In the genomic region with DNA sequence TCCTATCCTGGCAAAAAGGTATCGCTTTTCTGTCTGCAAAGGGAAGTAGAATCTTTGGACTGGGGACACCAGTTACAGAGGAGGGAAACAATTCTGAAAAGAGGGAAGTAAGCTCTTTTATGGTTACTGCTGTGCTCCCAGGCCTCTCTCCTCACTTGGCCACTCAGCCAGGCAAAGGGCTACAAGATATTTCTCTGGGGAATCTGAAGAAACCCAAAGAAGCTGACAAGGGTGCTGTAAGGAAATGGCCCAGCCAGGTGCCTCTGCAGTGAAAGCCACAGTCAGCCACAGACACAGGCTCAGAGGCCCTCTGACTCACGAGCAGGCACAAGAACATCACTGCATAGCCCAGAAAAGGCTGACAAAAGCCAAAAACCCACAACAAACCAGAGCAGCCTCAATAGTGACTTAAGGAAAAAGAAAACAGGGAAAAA, we compare ENCODE assay signal across 8 cellular contexts. TPM values are rescaled to one million over a fixed set of nuclear protein-coding genes. Genes with fewer than 3 reads are reported as not detected.
DNase-seq lines count a peak whose midpoint lies in the region; ATAC-seq, FAIRE-seq and TF ChIP-seq lines count a peak whose summit lies in the region.

No MANE protein-coding gene starts in this region.

- no peak for FAIRE-seq in endothelial cell of umbilical vein (lab: Jason Lieb, UNC)

- BruUV-seq in endothelial cell of umbilical vein (replicated peaks; lab: Mats Ljungman, UMichigan) = no TSS peak

- H3K27me3 ChIP-seq in endothelial cell of umbilical vein (ENCODE audit: control insufficient read depth in 2 of 2, insufficient read depth in 2 of 2, low read length in 2 of 2) = no peaks in the 10 kb centered on the region

- CTCF ChIA-PET in endothelial cell of umbilical vein (lab: Charles Lee) = no interaction called here

- TF ChIP-seq CTCF in endothelial cell of umbilical vein (IDR thresholded peaks at IDR 0.05; ENCODE audit: extremely low read depth in 1 of 2, insufficient read depth in 1 of 2, low read depth in 1 of 2, low read length in 2 of 2) = no peak

- no peak for ATAC-seq in GM18520 (IDR thresholded peaks at IDR 0.05; ENCODE audit: unreplicated experiment)

- H3K27ac ChIP-seq in endothelial cell of umbilical vein (ENCODE audit: insufficient read depth, low read depth, low read length) = no peak overlapping the region

- peaks cover 99% of the 10 kb centered on the region for H3K79me2 ChIP-seq in endothelial cell of umbilical vein (ENCODE audit: control insufficient read depth, insufficient read depth, low read length)

- H3K4me2 ChIP-seq in endothelial cell of umbilical vein (ENCODE audit: insufficient read depth, low read length) = no peak overlapping the region

- intact Hi-C loops in endothelial cell of umbilical vein (cut with micrococcal nuclease) = loop anchor here (10.0 kb wide), 2 partner anchors 455 to 1935 kb away; no protein-coding TSS in a partner anchor

- POLR2A ChIA-PET in endothelial cell of umbilical vein (lab: Charles Lee) = no interaction called here

- H2AFZ ChIP-seq in endothelial cell of umbilical vein (ENCODE audit: low read depth, low read length) = no peak overlapping the region

- dilution Hi-C loops in endothelial cell of umbilical vein (cut with MboI; ENCODE audit: extremely low pct_ligation_motif_present, low sequenced_read_pairs) = no loop called here

- peaks cover 0 to 4% of the 10 kb centered on the region in 2 experiments for H3K36me3 ChIP-seq in endothelial cell of umbilical vein (ENCODE audit: control insufficient read depth in 2 of 2, extremely low read depth in 1 of 2, insufficient read depth in 2 of 2, low read length in 2 of 2)

- no peak overlapping the region for H3K4me3 ChIP-seq in endothelial cell of umbilical vein (replicated peaks in 1 of 3; ENCODE audit: insufficient read depth in 1 of 3, low read depth in 1 of 3, low read length in 3 of 3)

- H3K9me3 ChIP-seq in endothelial cell of umbilical vein (replicated peaks; ENCODE audit: control insufficient read depth, insufficient read depth, low read length) = no peaks in the 10 kb centered on the region

- H3K9ac ChIP-seq in endothelial cell of umbilical vein (replicated peaks; ENCODE audit: extremely low read depth, insufficient read depth, low read length) = no peak overlapping the region

- DNase-seq in GM19240 (ENCODE audit: insufficient read length, low spot score) (peak; percentile 18), HT1080 (ENCODE audit: low read depth) (peak; percentile 70), endothelial cell of umbilical vein (ENCODE audit: low read depth, low spot score) (no peak), KG1 (lab: John Stamatoyannopoulos, UW) (no peak), DMS153 treated with DMSO at 0.1 percent for 48 hours (lab: John Stamatoyannopoulos, UW; ENCODE audit: unreplicated experiment) (no peak)
- peak; percentile 76 for DNase-seq in activated CD4-positive, alpha-beta T cell treated with anti-CD3 and anti-CD28 coated beads for 48 hours
- DNase-seq in stimulated activated CD4-positive, alpha-beta T cell treated with anti-CD3 and anti-CD28 coated beads, Interleukin-2, amount 100 ng/mL, for 4 hours (ENCODE audit: low read depth) = peak; percentile 57

- peaks cover 2% of the 10 kb centered on the region for H4K20me1 ChIP-seq in endothelial cell of umbilical vein (replicated peaks; ENCODE audit: control insufficient read depth, extremely low read depth, insufficient read depth, low read length)

- H3K4me1 ChIP-seq in endothelial cell of umbilical vein (ENCODE audit: control insufficient read depth, extremely low read depth, insufficient read depth, low read length) = peaks cover 8% of the 10 kb centered on the region

- TF ChIP-seq POLR2A in endothelial cell of umbilical vein (IDR thresholded peaks at IDR 0.05; ENCODE audit: low read depth, low read length) = no peak

- H3K9me1 ChIP-seq in endothelial cell of umbilical vein (replicated peaks; ENCODE audit: control insufficient read depth, extremely low read depth, insufficient read depth, low read length) = no peaks in the 10 kb centered on the region

TF ChIP-seq in endothelial cell of umbilical vein, 7 proteins besides CTCF, POLR2A, EP300 and RAD21:
- TF ChIP-seq EZH2 (IDR thresholded peaks at IDR 0.05; ENCODE audit: borderline replicate concordance, low read depth, low read length, severe bottlenecking) = no peak
- TF ChIP-seq POLR2AphosphoS5 (IDR thresholded peaks at IDR 0.05; ENCODE audit: insufficient read depth, low read depth, low read length) = no peak
- no peak for TF ChIP-seq JUN (IDR thresholded peaks at IDR 0.05; ENCODE audit: borderline replicate concordance, insufficient read depth, insufficient read length, low read depth)
- TF ChIP-seq, protein P1, sequence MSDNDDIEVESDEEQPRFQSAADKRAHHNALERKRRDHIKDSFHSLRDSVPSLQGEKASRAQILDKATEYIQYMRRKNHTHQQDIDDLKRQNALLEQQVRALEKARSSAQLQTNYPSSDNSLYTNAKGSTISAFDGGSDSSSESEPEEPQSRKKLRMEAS (IDR thresholded peaks at IDR 0.05; ENCODE audit: insufficient read depth, insufficient read length) = no peak
- TF ChIP-seq MYC (IDR thresholded peaks at IDR 0.05; ENCODE audit: low read depth, low read length) = no peak
- TF ChIP-seq FOS (IDR thresholded peaks at IDR 0.05; ENCODE audit: borderline replicate concordance, insufficient read depth, low read length) = peak; percentile 11
TF ChIP-seq in endothelial cell of umbilical vein: peak in this region for 1.

RNA-seq across cellular contexts. Expression of a gene that starts 5.8 kb away (rescaled TPM):
- total RNA-seq in HT1080 (2014; rRNA removed; shearing (Covaris generic)) = 424 and 497 TPM in 2 replicates
- 245 and 257 TPM in 2 replicates for polyA plus RNA-seq in HT1080 (2015; cell fraction: cytosol; rRNA removed)
- polyA plus RNA-seq in HT1080 (2015; cell fraction: nucleus; rRNA removed) = 316 and 384 TPM in 2 replicates
- total RNA-seq in endothelial cell of umbilical vein = 554 and 569 TPM in 2 replicates
- polyA plus RNA-seq in endothelial cell of umbilical vein = 294 and 379 TPM in 2 replicates
- polyA plus RNA-seq in endothelial cell of umbilical vein (2011; cell fraction: cytosol; rRNA removed) = 372 and 446 TPM in 2 replicates
- polyA plus RNA-seq in endothelial cell of umbilical vein (2011; cell fraction: nucleus; rRNA removed) = 811 and 873 TPM in 2 replicates
- 477 and 535 TPM in 2 replicates for polyA plus RNA-seq in endothelial cell of umbilical vein (2012)
- polyA minus RNA-seq in endothelial cell of umbilical vein = 540 and 558 TPM in 2 replicates
- 181 TPM for polyA minus RNA-seq in endothelial cell of umbilical vein (2011; cell fraction: cytosol; rRNA and poly(A)+ RNA removed)
- polyA minus RNA-seq in endothelial cell of umbilical vein (2011; cell fraction: nucleus; rRNA and poly(A)+ RNA removed) = 353 and 427 TPM in 2 replicates

RNA-seq across cellular contexts. Expression of a gene that starts 6.0 kb away (rescaled TPM):
- total RNA-seq in HT1080 (2014; rRNA removed; shearing (Covaris generic)) = 212 and 259 TPM in 2 replicates
- 341 and 428 TPM in 2 replicates for polyA plus RNA-seq in HT1080 (2015; cell fraction: cytosol; rRNA removed)
- 490 and 501 TPM in 2 replicates for polyA plus RNA-seq in HT1080 (2015; cell fraction: nucleus; rRNA removed)
- total RNA-seq in endothelial cell of umbilical vein = 427 and 444 TPM in 2 replicates
- polyA plus RNA-seq in endothelial cell of umbilical vein = 475 and 512 TPM in 2 replicates
- polyA plus RNA-seq in endothelial cell of umbilical vein (2011; cell fraction: cytosol; rRNA removed) = 283 and 310 TPM in 2 replicates
- 541 and 691 TPM in 2 replicates for polyA plus RNA-seq in endothelial cell of umbilical vein (2011; cell fraction: nucleus; rRNA removed)
- polyA plus RNA-seq in endothelial cell of umbilical vein (2012) = 452 and 507 TPM in 2 replicates
- 956 and 1,008 TPM in 2 replicates for polyA minus RNA-seq in endothelial cell of umbilical vein
- 118 TPM for polyA minus RNA-seq in endothelial cell of umbilical vein (2011; cell fraction: cytosol; rRNA and poly(A)+ RNA removed)
- 304 and 428 TPM in 2 replicates for polyA minus RNA-seq in endothelial cell of umbilical vein (2011; cell fraction: nucleus; rRNA and poly(A)+ RNA removed)

RNA-seq across cellular contexts. Expression of a gene that starts 46.4 kb away (rescaled TPM):
- 29.7 and 33.8 TPM in 2 replicates for total RNA-seq in HT1080 (2014; rRNA removed; shearing (Covaris generic))
- 15.5 and 18.6 TPM in 2 replicates for polyA plus RNA-seq in HT1080 (2015; cell fraction: cytosol; rRNA removed)
- polyA plus RNA-seq in HT1080 (2015; cell fraction: nucleus; rRNA removed) = 30.7 and 35.7 TPM in 2 replicates
- total RNA-seq in endothelial cell of umbilical vein = 40.6 and 45.3 TPM in 2 replicates
- polyA plus RNA-seq in endothelial cell of umbilical vein = 15.3 and 17.9 TPM in 2 replicates
- polyA plus RNA-seq in endothelial cell of umbilical vein (2011; cell fraction: cytosol; rRNA removed) = 13.9 and 15.9 TPM in 2 replicates
- polyA plus RNA-seq in endothelial cell of umbilical vein (2011; cell fraction: nucleus; rRNA removed) = 41.7 and 49.8 TPM in 2 replicates
- 29.4 and 36.7 TPM in 2 replicates for polyA plus RNA-seq in endothelial cell of umbilical vein (2012)
- 62.7 and 67.7 TPM in 2 replicates for polyA minus RNA-seq in endothelial cell of umbilical vein
- polyA minus RNA-seq in endothelial cell of umbilical vein (2011; cell fraction: cytosol; rRNA and poly(A)+ RNA removed) = 17.2 TPM
- polyA minus RNA-seq in endothelial cell of umbilical vein (2011; cell fraction: nucleus; rRNA and poly(A)+ RNA removed) = 56.5 and 61.3 TPM in 2 replicates

Comparison
In these comparisons a context has a peak if more than half of its experiments do, and no peak if none do; other contexts are left out.
1. DNase-seq: peak in GM19240 (single experiment), HT1080 (single experiment), activated CD4-positive, alpha-beta T cell treated with anti-CD3 and anti-CD28 coated beads for 48 hours (single experiment) and stimulated activated CD4-positive, alpha-beta T cell treated with anti-CD3 and anti-CD28 coated beads, Interleukin-2, amount 100 ng/mL, for 4 hours (single experiment); none in endothelial cell of umbilical vein (single experiment), KG1 (single experiment) and DMS153 treated with DMSO at 0.1 percent for 48 hours (single experiment).